ENCODE assay signal across 18 cellular contexts in genomic region chr13:43036386-43037220, GRCh38. TPM values are rescaled to one million over a fixed set of nuclear protein-coding genes. Genes with fewer than 3 reads are reported as not detected.
A peak's percentile ranks its signal among the peaks of the same experiment; 100 is the strongest.
DNase-seq lines count a peak whose midpoint lies in the region; ATAC-seq and TF ChIP-seq lines count a peak whose summit lies in the region.
"Had no signal": no experiment of that assay in that cellular context is flagged by ENCODE, and none has a peak within 500 bp of the region (broad histone marks: within the 10 kb centered on the region; RNA-seq: fewer than 3 reads in every experiment).

No MANE protein-coding gene starts in this region.

- H4K8ac ChIP-seq in IMR-90 (ENCODE audit: low read depth in 2 of 2, low read length in 2 of 2) = no peak overlapping the region

- no peak overlapping the region for H2BK20ac ChIP-seq in IMR-90 (ENCODE audit: low read depth, low read length)

- 100% methylated on average over 1 of the region's 14 CpGs; no CpG with 5 or more reads in 1 of the 2 experiments for WGBS in IMR-90 (ENCODE audit: extremely low coverage in 2 of 2, insufficient read length in 1 of 2), 2 experiments

- peaks cover 8% of the 10 kb centered on the region; the same call in 1 of the 2 replicates for H4K20me1 ChIP-seq in IMR-90 (ENCODE audit: insufficient read depth, low read length)

- DNase-seq in IMR-90 (no peak), cerebellum (ENCODE audit: low spot score) (peak; percentile 7), left colon (no peak), NK-92 (lab: John Stamatoyannopoulos, UW; ENCODE audit: unreplicated experiment) (no peak)
- no peak for DNase-seq in activated CD4-positive, alpha-beta T cell treated with anti-CD3 and anti-CD28 coated beads for 1 hour
- DNase-seq: activated CD8-positive, alpha-beta memory T cell treated with anti-CD3 and anti-CD28 coated beads, Interleukin-2, amount 50 U/mL, for 48 hours; activated naive CD4-positive, alpha-beta T cell treated with anti-CD3 and anti-CD28 coated beads for 36 hours; gastrocnemius medialis; NCI-H1092 treated with DMSO at 0.1 percent for 48 hours; NCI-H2107; NCI-H748 treated with DMSO at 0.1 percent for 48 hours; stimulated activated naive CD4-positive, alpha-beta T cell treated with Interleukin-2 at 50 U/mL for 16 hours; SW 1271 had no signal

- in situ Hi-C loops in IMR-90 (cut with MboI; ENCODE audit: low sequenced_read_pairs) = no loop called here

- BruUV-seq in IMR-90 (replicated peaks; lab: Mats Ljungman, UMichigan) = no TSS peak

- no peak overlapping the region for H2BK5ac ChIP-seq in IMR-90 (ENCODE audit: low read depth, low read length, poor library complexity, severe bottlenecking)

- H3K14ac ChIP-seq in IMR-90 (replicated peaks; ENCODE audit: low read depth, low read length) = no peak overlapping the region

- peaks cover 29 to 61% of the 10 kb centered on the region in 2 experiments for H3K79me1 ChIP-seq in IMR-90 (ENCODE audit: low read depth in 1 of 2, low read length in 2 of 2)

- dilution Hi-C loops in IMR-90 (cut with HindIII; ENCODE audit: low sequenced_read_pairs, unreplicated experiment) = no loop called here

- ATAC-seq in IMR-90 (ENCODE audit: low read depth) (no peak; the same call in 1 of the 2 replicates), left colon (peak; percentile 23), HG02798 (IDR thresholded peaks at IDR 0.05; ENCODE audit: poor library complexity, unreplicated experiment) (no peak), GM19035 (IDR thresholded peaks at IDR 0.05; ENCODE audit: unreplicated experiment) (no peak)
- ATAC-seq: gastrocnemius medialis, K562, Panc1 had no signal

- no peaks in the 10 kb centered on the region for H3K9me3 ChIP-seq in IMR-90 (ENCODE audit: control insufficient read depth, insufficient read depth, low read length)
- H3K9me3 ChIP-seq: gastrocnemius medialis had no signal

- peaks cover 3% of the 10 kb centered on the region for H3K9me1 ChIP-seq in IMR-90 (ENCODE audit: insufficient read depth, low read length)

- H3K4me1 ChIP-seq in IMR-90 (ENCODE audit: control insufficient read depth, insufficient read depth, low read length) = 0 out of 2 replicates have a peak, but pooled peaks cover 1% of the 10 kb centered on the region
- no peaks in the 10 kb centered on the region for H3K4me1 ChIP-seq in rectal smooth muscle tissue (ENCODE audit: control insufficient read depth, insufficient read depth, low read length)

- no peak overlapping the region for H2BK15ac ChIP-seq in IMR-90 (ENCODE audit: low read depth, low read length)

- H2AK5ac ChIP-seq in IMR-90 (ENCODE audit: low read depth, low read length) = no peak overlapping the region

- H4K5ac ChIP-seq in IMR-90 (ENCODE audit: low read depth, low read length) = no peak overlapping the region

- TF ChIP-seq POLR2A in IMR-90 (IDR thresholded peaks at IDR 0.05; ENCODE audit: low read depth, low read length) = no peak

- no peak for TF ChIP-seq RAD21 in IMR-90 (IDR thresholded peaks at IDR 0.05; ENCODE audit: low read length)

- H3K56ac ChIP-seq in IMR-90 (ENCODE audit: extremely low read depth, insufficient read depth, low read length) = no peak overlapping the region

- H3K9ac ChIP-seq in IMR-90 (ENCODE audit: low read depth, low read length) (no peak overlapping the region), rectal smooth muscle tissue (ENCODE audit: low read length) (no peak overlapping the region)

- CTCF ChIA-PET in IMR-90 (lab: Yijun Ruan, JAX) = interaction anchor here (0.7 kb wide), 1 partner anchor 60 kb away, joined by 6 read pairs; no protein-coding TSS in a partner anchor

- H4K91ac ChIP-seq in IMR-90 (ENCODE audit: insufficient read depth, low read depth, low read length) = no peak overlapping the region

- intact Hi-C loops in IMR-90 (cut with micrococcal nuclease) (no loop called here), left colon (cut with DNase I, micrococcal nuclease) (no loop called here)

- H3K4ac ChIP-seq in IMR-90 (ENCODE audit: low read depth, low read length) = no peak overlapping the region

- no peak overlapping the region for H3K4me3 ChIP-seq in IMR-90 (ENCODE audit: insufficient read depth, low read depth, low read length)
- H3K4me3 ChIP-seq in rectal smooth muscle tissue (ENCODE audit: low read length) = no peak overlapping the region
- H3K4me3 ChIP-seq: gastrocnemius medialis, K562 had no signal

- H3K36me3 ChIP-seq in IMR-90 (ENCODE audit: control insufficient read depth, insufficient read depth, low read length) (peaks cover 6% of the 10 kb centered on the region), rectal smooth muscle tissue (ENCODE audit: control insufficient read depth, insufficient read depth, low read length) (peaks cover 2% of the 10 kb centered on the region)
- H3K36me3 ChIP-seq: gastrocnemius medialis had no signal

- POLR2A ChIA-PET in IMR-90 (lab: Charles Lee; ENCODE audit: unreplicated experiment) = no interaction called here

- H3K4me2 ChIP-seq in IMR-90 (ENCODE audit: low read depth, low read length) = no peak overlapping the region

- H2BK120ac ChIP-seq in IMR-90 (ENCODE audit: low read depth, low read length) = no peak overlapping the region

- H3K27me3 ChIP-seq in IMR-90 (ENCODE audit: control insufficient read depth, insufficient read depth, low read length) (no peaks in the 10 kb centered on the region), rectal smooth muscle tissue (ENCODE audit: control insufficient read depth, insufficient read depth, low read length) (no peaks in the 10 kb centered on the region)
- H3K27me3 ChIP-seq: gastrocnemius medialis had no signal

- H2AK9ac ChIP-seq in IMR-90 (replicated peaks; ENCODE audit: low read depth, low read length, poor library complexity) = no peak overlapping the region

- H3K18ac ChIP-seq in IMR-90 (ENCODE audit: low read depth, low read length) = no peak overlapping the region

- H3K27ac ChIP-seq in IMR-90 (ENCODE audit: insufficient read depth, low read length) (no peak overlapping the region), rectal smooth muscle tissue (ENCODE audit: low read depth, low read length) (peak overlapping the region; percentile 16)
- H3K27ac ChIP-seq: gastrocnemius medialis had no signal

- peak overlapping the region; percentile 6 for H2AFZ ChIP-seq in IMR-90 (replicated peaks; ENCODE audit: low read length, poor library complexity)

- TF ChIP-seq CTCF in IMR-90 (conservative IDR thresholded peaks at IDR 0.05; ENCODE audit: low read depth, low read length) = no peak

- H3K23ac ChIP-seq in IMR-90 (ENCODE audit: low read depth, low read length) = no peak overlapping the region

TF ChIP-seq in IMR-90, 13 proteins besides CTCF, POLR2A, EP300 and RAD21:
- no peak for TF ChIP-seq USF2 (IDR thresholded peaks at IDR 0.05; ENCODE audit: low read depth, low read length)
- TF ChIP-seq MXI1 (IDR thresholded peaks at IDR 0.05; ENCODE audit: borderline replicate concordance, low read depth, low read length) = no peak
- TF ChIP-seq FOS (IDR thresholded peaks at IDR 0.05; ENCODE audit: low read depth, low read length) = no peak
- no peak for TF ChIP-seq RFX5 (IDR thresholded peaks at IDR 0.05; ENCODE audit: low read depth, low read length)
- TF ChIP-seq SMC3 (IDR thresholded peaks at IDR 0.05; ENCODE audit: low read depth, low read length) = no peak
- no peak for TF ChIP-seq ELK1 (IDR thresholded peaks at IDR 0.05; ENCODE audit: borderline replicate concordance, low read depth, low read length)
- no peak for TF ChIP-seq NFE2L2 (IDR thresholded peaks at IDR 0.05; ENCODE audit: low read depth, low read length)
- no peak for TF ChIP-seq MAZ (IDR thresholded peaks at IDR 0.05; ENCODE audit: borderline replicate concordance, low read depth, low read length)
- TF ChIP-seq RCOR1 (IDR thresholded peaks at IDR 0.05; ENCODE audit: insufficient replicate concordance, low read length) = no peak
- TF ChIP-seq BHLHE40 (IDR thresholded peaks at IDR 0.05; ENCODE audit: low read depth, low read length) = no peak
- TF ChIP-seq CEBPB (IDR thresholded peaks at IDR 0.05; ENCODE audit: low read depth, low read length) = no peak
- TF ChIP-seq CHD1 (IDR thresholded peaks at IDR 0.05; ENCODE audit: low read depth, low read length) = no peak
- TF ChIP-seq MAFK (IDR thresholded peaks at IDR 0.05; ENCODE audit: low read depth, low read length) = no peak

RNA-seq across cellular contexts. Expression of gene DNAJC15, which starts 13.2 kb away (rescaled TPM):
- total RNA-seq in IMR-90 (2012; rRNA removed) = 7.0 and 12.5 TPM in 2 replicates
- 22.0 and 28.9 TPM in 2 replicates for polyA plus RNA-seq in IMR-90 (2012; rRNA removed)
- 4.2 and 6.8 TPM in 2 replicates for polyA plus RNA-seq in IMR-90 (2012; cell fraction: cytosol; rRNA removed)
- polyA plus RNA-seq in IMR-90 (2012; cell fraction: nucleus; rRNA removed; ENCODE audit: low replicate concordance) = 3.5 and 6.9 TPM in 2 replicates
- 12.0 TPM for total RNA-seq in cerebellum
- 10 to 100 TPM; 22.8 to 29.2 TPM for total RNA-seq in left colon

RNA-seq across cellular contexts. Expression of gene EPSTI1, which starts 44.6 kb away (rescaled TPM):
- 0.90 and 1.1 TPM in 2 replicates for total RNA-seq in IMR-90 (2012; rRNA removed)
- 1.0 and 1.6 TPM in 2 replicates for polyA plus RNA-seq in IMR-90 (2012; rRNA removed)
- 0.41 and 0.70 TPM in 2 replicates for polyA plus RNA-seq in IMR-90 (2012; cell fraction: cytosol; rRNA removed)
- 0.45 and 3.4 TPM in 2 replicates for polyA plus RNA-seq in IMR-90 (2012; cell fraction: nucleus; rRNA removed; ENCODE audit: low replicate concordance)
- total RNA-seq in cerebellum = 0.73 TPM
- 10 to 100 TPM in 1 of 2 donors, 1 to 10 TPM in 1; 9.4 to 24.2 TPM for total RNA-seq in left colon
